In the genomic region with DNA sequence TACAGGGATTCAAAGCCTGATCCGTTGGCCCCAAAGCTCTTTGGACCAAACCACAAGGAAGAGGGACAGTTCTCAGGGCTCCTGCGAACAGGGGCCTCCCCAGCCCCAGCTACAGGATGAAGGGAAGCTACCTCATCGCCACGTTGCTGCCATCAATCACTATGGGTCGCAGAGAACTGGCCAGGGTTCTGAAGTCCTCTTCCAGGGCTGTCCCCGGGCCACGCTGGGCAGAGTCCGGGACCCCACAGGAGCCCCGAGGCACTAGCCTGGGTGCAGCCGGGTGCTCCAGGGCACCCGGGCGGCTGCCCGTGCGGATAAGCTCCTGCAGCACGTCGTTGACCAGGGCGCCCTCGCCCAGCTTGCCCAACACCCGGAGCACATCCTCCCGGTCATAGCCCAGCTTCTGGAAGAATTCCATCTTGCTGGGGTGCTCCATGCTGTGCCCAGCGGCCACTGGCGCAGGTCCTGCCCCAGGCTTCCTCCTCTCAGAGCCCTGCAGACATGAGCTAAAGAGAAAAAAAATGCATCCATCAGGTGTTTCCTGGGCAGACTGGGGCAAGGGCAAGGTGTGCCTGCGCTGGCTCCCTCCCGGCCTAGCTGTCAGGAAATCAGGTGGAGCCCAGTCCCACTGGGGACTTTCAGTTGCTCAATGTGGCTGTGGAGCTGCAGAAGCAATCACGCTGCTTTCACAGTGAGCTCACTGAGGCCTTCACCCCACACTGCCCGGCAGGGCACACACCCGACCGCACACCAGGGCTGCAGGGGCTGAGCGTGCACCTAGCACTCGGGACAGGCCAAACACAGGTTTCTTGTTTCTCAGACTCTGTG, we compare ENCODE assay signal across 13 cellular contexts. TPM values are rescaled to one million over a fixed set of nuclear protein-coding genes. Genes with fewer than 3 reads are reported as not detected.
DNase-seq lines count a peak whose midpoint lies in the region; ATAC-seq and TF ChIP-seq lines count a peak whose summit lies in the region.
"Had no signal": no experiment of that assay in that cellular context is flagged by ENCODE, and none has a peak within 500 bp of the region (broad histone marks: within the 10 kb centered on the region; RNA-seq: fewer than 3 reads in every experiment).

No MANE protein-coding gene starts in this region.

- H3K9ac ChIP-seq in SU-DHL-6 (ENCODE audit: low read length) (peak overlapping the region; percentile 55), endodermal cell (ENCODE audit: extremely low read depth, low read length, poor library complexity, severe bottlenecking) (no peak overlapping the region)

- H3K27me3 Mint-ChIP-seq in activated T-cell treated with anti-CD3 and anti-CD28 coated beads, Interleukin-2, amount 50 U/mL, for 72 hours (ENCODE audit: low read depth): no peaks in the 10 kb centered on the region
- no peaks in the 10 kb centered on the region for H3K27me3 Mint-ChIP-seq in stimulated activated naive B cell treated with anti-CD40 and anti-IgM and Interleukin-4, amounts not matched to agents 10 μg/mL and 1 μg/mL and 100 μg/mL, for 72 hours
- H3K27me3 Mint-ChIP-seq in endodermal cell (ENCODE audit: insufficient read depth): no peaks in the 10 kb centered on the region
- H3K27me3 Mint-ChIP-seq: activated naive CD4-positive, alpha-beta T cell treated with anti-CD3 and anti-CD28 coated beads, Interleukin-2, amount 50 U/mL, for 24 hours had no signal

- H3K4me1 Mint-ChIP-seq in activated T-cell treated with anti-CD3 and anti-CD28 coated beads, Interleukin-2, amount 50 U/mL, for 72 hours (ENCODE audit: low read depth): peaks cover 56% of the 10 kb centered on the region
- peaks cover 65 to 90% of the 10 kb centered on the region in 2 donors for H3K4me1 Mint-ChIP-seq in stimulated activated naive B cell treated with anti-CD40 and anti-IgM and Interleukin-4, amounts not matched to agents 10 μg/mL and 1 μg/mL and 100 μg/mL, for 72 hours
- H3K4me1 Mint-ChIP-seq in endodermal cell: peaks cover 8% of the 10 kb centered on the region

- no peak overlapping the region for H2AFZ ChIP-seq in SU-DHL-6 (ENCODE audit: low read depth, low read length, severe bottlenecking)

- peak overlapping the region; percentile 71 for H3K4me2 ChIP-seq in SU-DHL-6 (ENCODE audit: low read depth, low read length, poor library complexity, severe bottlenecking)

- H3K27ac ChIP-seq in SU-DHL-6 (ENCODE audit: low read depth, low read length) (peak overlapping the region; percentile 99), endodermal cell (ENCODE audit: low read depth, low read length) (no peak overlapping the region)
- H3K27ac ChIP-seq: suprapubic skin had no signal

- peak overlapping the region; percentile 24 for H3K4me3 ChIP-seq in SU-DHL-6 (ENCODE audit: insufficient read depth, low read length, poor library complexity, severe bottlenecking)
- no peak overlapping the region for H3K4me3 ChIP-seq in endodermal cell (ENCODE audit: low read length)
- H3K4me3 ChIP-seq: suprapubic skin had no signal

- WGBS in endodermal cell (ENCODE audit: insufficient coverage in 1 of 2, insufficient read length in 1 of 2), 2 experiments: 92 to 97% methylated on average over 20 to 30 of the region's 30 CpGs

- H4K20me1 ChIP-seq in SU-DHL-6 (ENCODE audit: low read depth, low read length): no peaks in the 10 kb centered on the region

- H3K9me3 ChIP-seq in SU-DHL-6 (ENCODE audit: insufficient read depth, low read length) (no peaks in the 10 kb centered on the region), endodermal cell (ENCODE audit: control insufficient read depth, low read length) (no peaks in the 10 kb centered on the region)
- H3K9me3 ChIP-seq: suprapubic skin had no signal

- peaks cover 25 to 34% of the 10 kb centered on the region in 2 donors for H3K36me3 Mint-ChIP-seq in activated T-cell treated with anti-CD3 and anti-CD28 coated beads, Interleukin-2, amount 50 U/mL, for 72 hours (ENCODE audit: insufficient read depth in 2 of 2)
- H3K36me3 Mint-ChIP-seq in stimulated activated naive B cell treated with anti-CD40 and anti-IgM and Interleukin-4, amounts not matched to agents 10 μg/mL and 1 μg/mL and 100 μg/mL, for 72 hours: peaks cover 33 to 39% of the 10 kb centered on the region in 2 donors
- no peaks in the 10 kb centered on the region for H3K36me3 Mint-ChIP-seq in endodermal cell (ENCODE audit: low read depth)

- H3K27ac Mint-ChIP-seq in activated T-cell treated with anti-CD3 and anti-CD28 coated beads, Interleukin-2, amount 50 U/mL, for 72 hours: peak overlapping the region; percentile 72
- H3K27ac Mint-ChIP-seq in stimulated activated naive B cell treated with anti-CD40 and anti-IgM and Interleukin-4, amounts not matched to agents 10 μg/mL and 1 μg/mL and 100 μg/mL, for 72 hours: peak overlapping the region; percentile 81
- no peak overlapping the region for H3K27ac Mint-ChIP-seq in endodermal cell

- H3F3A ChIP-seq in SU-DHL-6 (ENCODE audit: insufficient read depth): peaks cover 70% of the 10 kb centered on the region

- H3K79me2 ChIP-seq in SU-DHL-6 (ENCODE audit: insufficient read depth, low read length): peaks cover 90% of the 10 kb centered on the region

- no peaks in the 10 kb centered on the region for H3K9me2 ChIP-seq in SU-DHL-6 (replicated peaks; ENCODE audit: insufficient read depth, low read length)

- DNase-seq in activated T-cell treated with anti-CD3 and anti-CD28 coated beads, Interleukin-2, amount 50 U/mL, for 72 hours: no peak
- no peak for DNase-seq in activated T-cell treated with anti-CD3 and anti-CD28 coated beads, Interleukin-2, amount 50 U/mL, for 48 hours
- DNase-seq in stimulated activated naive B cell treated with anti-CD40 and anti-IgM and Interleukin-4, amounts not matched to agents 10 μg/mL and 1 μg/mL and 100 μg/mL, for 72 hours: no peak
- DNase-seq in stimulated activated CD4-positive, alpha-beta T cell treated with anti-CD3 and anti-CD28 coated beads, Interleukin-12 subunit alpha, Interleukin-12 subunit beta, amount 100 ng/mL, for 4 hours: no peak
- DNase-seq in stimulated activated CD4-positive, alpha-beta T cell treated with anti-CD3 and anti-CD28 coated beads, Interleukin-2, amount 100 ng/mL, for 24 hours: no peak
- no peak for DNase-seq in endodermal cell
- DNase-seq: activated CD4-positive, alpha-beta T cell treated with anti-CD3 and anti-CD28 coated beads for 4 hours; EL; NCI-H1092 had no signal

- ATAC-seq in activated T-cell treated with anti-CD3 and anti-CD28 coated beads, Interleukin-2, amount 50 U/mL, for 72 hours (replicated peaks in 1 of 2): peak in 1 of 2 donors; percentile 7
- ATAC-seq in HG02610 (IDR thresholded peaks at IDR 0.05; ENCODE audit: unreplicated experiment): peak; percentile 29
- peak in 1 of 2 donors; percentile 16 for ATAC-seq in stimulated activated naive B cell treated with anti-CD40 and anti-IgM and Interleukin-4, amounts not matched to agents 10 μg/mL and 1 μg/mL and 100 μg/mL, for 72 hours (replicated peaks)

- no peaks in the 10 kb centered on the region for H3K4me1 ChIP-seq in endodermal cell (ENCODE audit: control insufficient read depth, insufficient read depth, low read length)

- H3K9me3 Mint-ChIP-seq in activated T-cell treated with anti-CD3 and anti-CD28 coated beads, Interleukin-2, amount 50 U/mL, for 72 hours: no peaks in the 10 kb centered on the region
- H3K9me3 Mint-ChIP-seq in stimulated activated naive B cell treated with anti-CD40 and anti-IgM and Interleukin-4, amounts not matched to agents 10 μg/mL and 1 μg/mL and 100 μg/mL, for 72 hours: peaks cover 0 to 2% of the 10 kb centered on the region in 2 donors
- H3K9me3 Mint-ChIP-seq in endodermal cell: no peaks in the 10 kb centered on the region
- H3K9me3 Mint-ChIP-seq: activated naive CD4-positive, alpha-beta T cell treated with anti-CD3 and anti-CD28 coated beads, Interleukin-2, amount 50 U/mL, for 24 hours had no signal

- TF ChIP-seq CTCF in SU-DHL-6 (IDR thresholded peaks at IDR 0.05; ENCODE audit: insufficient read depth, low read length, poor library complexity, severe bottlenecking) (no peak), endodermal cell (conservative IDR thresholded peaks at IDR 0.05) (no peak)

- H3K36me3 ChIP-seq in SU-DHL-6 (ENCODE audit: low read length) (peaks cover 5% of the 10 kb centered on the region; the same call in 1 of the 2 replicates), endodermal cell (ENCODE audit: control insufficient read depth, insufficient read depth, low read length) (no peaks in the 10 kb centered on the region)
- H3K36me3 ChIP-seq: suprapubic skin had no signal

- H3K4me3 Mint-ChIP-seq in activated T-cell treated with anti-CD3 and anti-CD28 coated beads, Interleukin-2, amount 50 U/mL, for 72 hours: peak overlapping the region; percentile 44 to 60
- H3K4me3 Mint-ChIP-seq in stimulated activated naive B cell treated with anti-CD40 and anti-IgM and Interleukin-4, amounts not matched to agents 10 μg/mL and 1 μg/mL and 100 μg/mL, for 72 hours: peak overlapping the region; percentile 59 to 61
- no peak overlapping the region for H3K4me3 Mint-ChIP-seq in endodermal cell

- H3K27me3 ChIP-seq in SU-DHL-6 (ENCODE audit: low read length) (no peaks in the 10 kb centered on the region), endodermal cell (ENCODE audit: control insufficient read depth, insufficient read depth, low read length, poor library complexity, severe bottlenecking) (no peaks in the 10 kb centered on the region)
- H3K27me3 ChIP-seq: suprapubic skin had no signal

RNA-seq across cellular contexts. Expression of a gene that starts 10.5 kb away (rescaled TPM):
- 100 to 1,000 TPM; 106 to 170 TPM for total RNA-seq in activated T-cell treated with anti-CD3 and anti-CD28 coated beads, Interleukin-2, amount 50 U/mL, for 72 hours
- total RNA-seq in endodermal cell: under 1 TPM; 0.20 to 0.42 TPM
- 0.21 TPM for polyA plus RNA-seq in endodermal cell (2013, experiment 1 of 2)
- polyA plus RNA-seq in endodermal cell (2013, experiment 2 of 2): 0.25 TPM

Comparison
In these comparisons a context has a peak if more than half of its experiments do, and no peak if none do; other contexts are left out.
1. RNA of a gene that starts 10.5 kb away (total RNA-seq): 106 to 170 TPM in activated T-cell treated with anti-CD3 and anti-CD28 coated beads, Interleukin-2, amount 50 U/mL, for 72 hours; 0.20 to 0.42 TPM in endodermal cell; every median in the first group is over 10 times any median in the second.